1 cellular context compared by ENCODE assay signal in the genomic region with DNA sequence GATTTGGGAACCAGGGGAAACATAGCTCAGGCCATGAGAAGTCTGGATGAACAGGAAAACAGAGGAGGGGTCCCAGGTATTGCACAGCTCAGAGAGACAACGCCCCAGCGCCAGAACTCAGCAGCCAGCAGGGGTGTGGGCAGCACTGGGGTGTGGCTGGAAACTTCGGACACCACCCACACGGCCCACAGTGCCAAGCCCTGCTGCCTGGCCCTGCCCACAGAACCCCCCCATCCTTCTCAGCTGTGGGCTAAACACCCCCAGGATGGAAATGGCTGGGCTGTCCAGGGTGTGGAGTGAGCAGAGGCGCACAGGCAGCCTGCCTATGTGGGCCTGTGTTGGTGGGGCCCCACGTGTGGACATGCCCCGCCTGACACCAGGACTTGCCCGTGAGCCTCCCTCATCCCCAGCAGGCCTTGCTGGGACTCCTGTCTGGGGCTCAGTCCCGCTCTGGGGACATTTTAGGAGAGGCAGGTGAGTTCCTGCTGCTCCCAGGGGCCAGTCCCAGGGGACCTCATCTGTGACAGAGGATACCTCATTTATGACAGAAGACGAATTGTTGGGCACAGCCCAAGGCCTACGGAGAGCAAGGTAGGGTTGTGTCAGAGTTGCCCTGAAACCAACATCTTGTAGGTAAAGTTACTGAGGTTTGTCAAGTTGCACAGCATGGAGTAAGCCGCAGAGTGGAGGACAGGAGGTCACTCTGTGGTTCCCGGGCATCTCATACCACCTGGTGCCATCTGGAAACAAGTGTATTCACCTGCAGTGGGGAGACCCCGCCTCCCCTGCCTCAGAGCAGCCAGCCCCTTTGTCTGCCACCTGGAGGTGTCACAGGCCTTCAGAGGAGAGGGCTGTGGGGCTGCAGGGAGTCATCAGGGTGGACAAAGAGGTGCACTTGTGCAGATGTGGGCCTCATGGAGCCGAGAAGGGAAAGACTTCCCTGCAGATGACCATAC.
TF ChIP-seq lines count a peak whose summit lies in the region.

No MANE protein-coding gene starts in this region.

TF ChIP-seq in WTC11, 78 proteins besides CTCF, POLR2A, EP300 and RAD21 (continued from another document):
- TF ChIP-seq MYBL2 (CRISPR knock-in tag; IDR thresholded peaks at IDR 0.05): no peak
- TF ChIP-seq NR3C1 (CRISPR knock-in tag; conservative IDR thresholded peaks at IDR 0.05; ENCODE audit: low read depth): no peak
- no peak for TF ChIP-seq ETV6 (CRISPR knock-in tag; IDR thresholded peaks at IDR 0.05)
- TF ChIP-seq EMX1 (CRISPR knock-in tag; IDR thresholded peaks at IDR 0.05): no peak
- TF ChIP-seq, protein P1, sequence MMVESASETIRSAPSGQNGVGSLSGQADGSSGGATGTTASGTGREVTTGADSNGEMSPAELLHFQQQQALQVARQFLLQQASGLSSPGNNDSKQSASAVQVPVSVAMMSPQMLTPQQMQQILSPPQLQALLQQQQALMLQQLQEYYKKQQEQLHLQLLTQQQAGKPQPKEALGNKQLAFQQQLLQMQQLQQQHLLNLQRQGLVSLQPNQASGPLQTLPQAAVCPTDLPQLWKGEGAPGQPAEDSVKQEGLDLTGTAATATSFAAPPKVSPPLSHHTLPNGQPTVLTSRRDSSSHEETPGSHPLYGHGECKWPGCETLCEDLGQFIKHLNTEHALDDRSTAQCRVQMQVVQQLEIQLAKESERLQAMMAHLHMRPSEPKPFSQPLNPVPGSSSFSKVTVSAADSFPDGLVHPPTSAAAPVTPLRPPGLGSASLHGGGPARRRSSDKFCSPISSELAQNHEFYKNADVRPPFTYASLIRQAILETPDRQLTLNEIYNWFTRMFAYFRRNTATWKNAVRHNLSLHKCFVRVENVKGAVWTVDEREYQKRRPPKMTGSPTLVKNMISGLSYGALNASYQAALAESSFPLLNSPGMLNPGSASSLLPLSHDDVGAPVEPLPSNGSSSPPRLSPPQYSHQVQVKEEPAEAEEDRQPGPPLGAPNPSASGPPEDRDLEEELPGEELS (CRISPR knock-in tag; IDR thresholded peaks at IDR 0.05): no peak
- TF ChIP-seq ZNF232 (CRISPR knock-in tag; IDR thresholded peaks at IDR 0.05): no peak
